ENCODE assay signal across 1 cellular context in the genomic region with DNA sequence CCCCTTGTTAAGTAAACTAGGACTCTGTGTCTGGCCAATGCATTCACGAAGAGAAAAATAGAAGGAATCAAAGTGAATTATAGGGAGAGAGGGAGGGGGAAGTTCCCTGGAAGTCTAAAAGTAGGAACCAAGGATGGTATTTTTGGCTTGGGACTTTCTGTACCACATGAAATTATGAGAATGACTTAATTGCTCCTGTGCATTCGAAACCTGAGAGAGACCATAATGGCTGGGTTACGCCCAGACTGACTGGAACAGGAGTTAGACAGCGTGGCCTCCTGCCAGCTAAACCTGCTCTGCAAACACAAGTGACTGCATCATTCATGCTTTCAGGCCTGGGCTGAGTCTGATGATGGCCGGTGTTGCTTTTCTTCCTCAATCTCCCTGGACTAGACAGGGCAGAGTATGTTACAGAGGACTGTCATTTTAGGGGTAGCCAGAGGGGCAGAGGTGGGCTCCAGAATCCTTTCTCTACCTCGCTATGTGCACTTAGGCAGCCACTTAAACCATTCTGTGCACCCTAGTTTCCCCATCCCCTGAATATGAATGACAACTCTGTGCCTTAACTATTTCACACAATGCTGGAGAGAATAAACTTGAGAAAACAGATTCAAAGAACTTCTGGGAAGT.
TF ChIP-seq lines count a peak whose summit lies in the region.

No MANE protein-coding gene starts in this region.

TF ChIP-seq in HEK293, 187 proteins besides CTCF, POLR2A, EP300 and RAD21 (continued from another document):
- TF ChIP-seq, protein P1, sequence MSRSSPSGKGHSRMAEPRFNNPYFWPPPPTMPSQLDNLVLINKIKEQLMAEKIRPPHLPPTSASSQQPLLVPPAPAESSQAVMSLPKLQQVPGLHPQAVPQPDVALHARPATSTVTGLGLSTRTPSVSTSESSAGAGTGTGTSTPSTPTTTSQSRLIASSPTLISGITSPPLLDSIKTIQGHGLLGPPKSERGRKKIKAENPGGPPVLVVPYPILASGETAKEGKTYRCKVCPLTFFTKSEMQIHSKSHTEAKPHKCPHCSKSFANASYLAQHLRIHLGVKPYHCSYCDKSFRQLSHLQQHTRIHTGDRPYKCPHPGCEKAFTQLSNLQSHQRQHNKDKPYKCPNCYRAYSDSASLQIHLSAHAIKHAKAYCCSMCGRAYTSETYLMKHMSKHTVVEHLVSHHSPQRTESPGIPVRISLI (tag by site-specific recombination; IDR thresholded peaks at IDR 0.05): no peak
- TF ChIP-seq ZNF660 (tag by site-specific recombination; IDR thresholded peaks at IDR 0.05) (peak; percentile 32; the same call in 1 of the 2 replicates), SP7 (tag by site-specific recombination; IDR thresholded peaks at IDR 0.05) (peak; percentile 90), SP2 (tag by site-specific recombination; IDR thresholded peaks at IDR 0.05) (no peak), ZBTB20 (tag by site-specific recombination; IDR thresholded peaks at IDR 0.05) (peak; percentile 65), ZNF600 (tag by site-specific recombination; IDR thresholded peaks at IDR 0.05) (peak; percentile 84), OSR2 (tag by site-specific recombination; IDR thresholded peaks at IDR 0.05) (peak; percentile 69), ZNF174 (tag by site-specific recombination; IDR thresholded peaks at IDR 0.05) (no peak), ZNF221 (tag by site-specific recombination; IDR thresholded peaks at IDR 0.05; ENCODE audit: borderline replicate concordance) (no peak), ZNF843 (tag by site-specific recombination; IDR thresholded peaks at IDR 0.05) (no peak), IKZF3 (tag by site-specific recombination; IDR thresholded peaks at IDR 0.05) (no peak), ZNF274 (IDR thresholded peaks at IDR 0.05; ENCODE audit: low read length) (no peak), ZNF274 (tag by site-specific recombination; IDR thresholded peaks at IDR 0.05; ENCODE audit: borderline replicate concordance) (no peak), ZSCAN16 (tag by site-specific recombination; IDR thresholded peaks at IDR 0.05) (peak; percentile 93), ZNF24 (tag by site-specific recombination; IDR thresholded peaks at IDR 0.05) (peak; percentile 62; the same call in 1 of the 2 replicates)
- TF ChIP-seq, protein P2, sequence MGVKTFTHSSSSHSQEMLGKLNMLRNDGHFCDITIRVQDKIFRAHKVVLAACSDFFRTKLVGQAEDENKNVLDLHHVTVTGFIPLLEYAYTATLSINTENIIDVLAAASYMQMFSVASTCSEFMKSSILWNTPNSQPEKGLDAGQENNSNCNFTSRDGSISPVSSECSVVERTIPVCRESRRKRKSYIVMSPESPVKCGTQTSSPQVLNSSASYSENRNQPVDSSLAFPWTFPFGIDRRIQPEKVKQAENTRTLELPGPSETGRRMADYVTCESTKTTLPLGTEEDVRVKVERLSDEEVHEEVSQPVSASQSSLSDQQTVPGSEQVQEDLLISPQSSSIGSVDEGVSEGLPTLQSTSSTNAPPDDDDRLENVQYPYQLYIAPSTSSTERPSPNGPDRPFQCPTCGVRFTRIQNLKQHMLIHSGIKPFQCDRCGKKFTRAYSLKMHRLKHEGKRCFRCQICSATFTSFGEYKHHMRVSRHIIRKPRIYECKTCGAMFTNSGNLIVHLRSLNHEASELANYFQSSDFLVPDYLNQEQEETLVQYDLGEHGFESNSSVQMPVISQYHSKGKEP (tag by site-specific recombination; IDR thresholded peaks at IDR 0.05): peak; percentile 67; the same call in 1 of the 2 replicates
